Comparison of ENCODE assay signal across 1 cellular context in the genomic region with DNA sequence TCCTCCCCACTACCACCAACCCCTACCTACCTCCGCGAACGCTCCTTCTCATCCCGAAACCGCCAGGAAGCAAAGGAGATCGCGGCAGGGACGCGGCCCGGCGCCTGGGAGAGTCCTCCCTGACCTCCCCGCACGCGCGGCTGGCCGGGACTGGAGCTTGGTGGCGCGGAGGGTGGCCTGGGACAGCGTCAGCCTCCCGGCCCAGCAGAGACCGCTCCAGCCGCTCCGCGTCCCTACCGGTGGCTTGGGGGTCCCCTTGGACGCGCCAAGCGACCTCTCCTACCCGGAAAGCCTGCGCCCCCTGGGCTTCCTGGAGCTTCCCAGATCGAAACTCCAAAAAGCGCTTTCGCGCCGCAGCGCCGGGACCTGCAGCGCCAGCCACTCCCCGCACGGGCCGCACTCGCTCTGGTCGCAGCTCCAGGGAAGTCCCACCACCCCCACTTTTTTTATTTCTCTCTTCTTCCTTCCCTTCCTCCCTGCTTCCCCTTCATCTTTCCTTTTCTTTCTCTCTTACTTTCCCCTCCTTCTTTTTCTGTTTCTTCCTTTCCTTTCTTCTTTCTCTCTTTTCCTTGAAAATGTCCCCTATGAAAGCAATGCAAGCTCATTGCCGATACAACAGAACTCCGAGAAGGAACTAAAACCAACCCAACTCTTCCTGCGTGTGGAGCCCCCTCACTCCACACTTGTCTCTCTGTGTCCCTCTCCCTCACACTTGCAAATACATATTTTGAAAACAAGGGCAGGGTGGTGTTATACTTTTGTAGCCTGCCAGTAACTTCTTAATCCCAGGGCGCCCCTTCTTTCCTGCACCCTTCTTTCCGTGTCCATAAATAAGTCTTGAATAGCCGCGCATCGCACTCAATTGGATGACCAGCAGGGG.
TF ChIP-seq lines count a peak whose summit lies in the region.

No MANE protein-coding gene starts in this region.

TF ChIP-seq in H1, 55 proteins besides CTCF, POLR2A, EP300 and RAD21:
- TF ChIP-seq SUZ12 (IDR thresholded peaks at IDR 0.05; ENCODE audit: low read length) (peak; percentile 83), EZH2 (IDR thresholded peaks at IDR 0.05; ENCODE audit: low read depth, low read length, severe bottlenecking) (peak; percentile 80), KDM4A (IDR thresholded peaks at IDR 0.05; ENCODE audit: low read depth, low read length, severe bottlenecking) (peak; percentile 67), CTBP2 (IDR thresholded peaks at IDR 0.05; ENCODE audit: borderline replicate concordance, insufficient read depth, insufficient read length, low read length) (peak; percentile 46), KDM5A (IDR thresholded peaks at IDR 0.05; ENCODE audit: low read length) (no peak), RNF2 (IDR thresholded peaks at IDR 0.05; ENCODE audit: borderline replicate concordance, low read depth, low read length, missing control alignments, poor library complexity, severe bottlenecking) (peak; percentile 74), YY1 (IDR thresholded peaks at IDR 0.05; ENCODE audit: low read depth, low read length) (no peak)
